In the genomic region with DNA sequence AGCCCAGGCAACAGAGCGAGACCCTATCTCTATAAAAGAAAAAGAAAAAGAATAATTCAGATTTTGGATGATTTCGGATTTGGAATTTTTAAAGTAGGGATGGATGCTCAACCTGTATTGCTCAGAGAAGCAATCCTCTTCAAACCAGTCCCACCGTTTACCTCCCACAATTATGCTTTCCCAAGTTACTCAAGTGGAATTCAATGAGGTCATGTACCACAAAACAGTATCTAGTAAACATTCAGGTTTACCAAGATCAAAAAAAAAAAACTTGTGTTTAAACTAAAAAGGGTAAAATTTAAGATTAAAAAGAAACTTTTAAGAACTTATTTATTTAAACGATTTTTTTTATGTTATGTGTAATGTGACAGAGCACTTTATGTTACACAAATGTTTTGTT, we compare ENCODE assay signal across 12 cellular contexts. TPM values are rescaled to one million over a fixed set of nuclear protein-coding genes. Genes with fewer than 3 reads are reported as not detected.
DNase-seq lines count a peak whose midpoint lies in the region; ATAC-seq and TF ChIP-seq lines count a peak whose summit lies in the region.
"Had no signal": no experiment of that assay in that cellular context is flagged by ENCODE, and none has a peak within 500 bp of the region (broad histone marks: within the 10 kb centered on the region; RNA-seq: fewer than 3 reads in every experiment).

No MANE protein-coding gene starts in this region.

- H3K27me3 Mint-ChIP-seq in MCF 10A (ENCODE audit: insufficient read depth, unreplicated experiment) (no peaks in the 10 kb centered on the region), T-helper 17 cell (no peaks in the 10 kb centered on the region), progenitor cell of endocrine pancreas (no peaks in the 10 kb centered on the region)

- TF ChIP-seq CTCF in MCF 10A (IDR thresholded peaks at IDR 0.05; ENCODE audit: unreplicated experiment) (no peak), breast epithelium (IDR thresholded peaks at IDR 0.05) (no peak), foreskin keratinocyte (conservative IDR thresholded peaks at IDR 0.05) (no peak), progenitor cell of endocrine pancreas (IDR thresholded peaks at IDR 0.05; ENCODE audit: unreplicated experiment) (no peak)

- intact Hi-C loops in MCF 10A (cut with micrococcal nuclease) (no loop called here), breast epithelium (cut with DNase I; ENCODE audit: low total_unique reads) (loop anchor here (10.0 kb wide), 1 partner anchor 1208 kb away; a partner anchor contains a TSS)

- no peak for TF ChIP-seq POLR2A in breast epithelium (IDR thresholded peaks at IDR 0.05)

- POLR2A ChIA-PET in MCF 10A (lab: Yijun Ruan, JAX): interaction anchor here (0.5 to 8.8 kb wide), 6 partner anchors 9 to 334 kb away, joined by 4 to 142 read pairs (median 5); a partner anchor contains a TSS

- no peaks in the 10 kb centered on the region for H3K36me3 ChIP-seq in breast epithelium
- H3K36me3 ChIP-seq in subcutaneous abdominal adipose tissue (ENCODE audit: control insufficient read depth in 5 of 5, insufficient read depth in 5 of 5, low read length in 5 of 5): peaks cover 7 to 32% (median 28%) of the 10 kb centered on the region in 5 donors

- H3K4me1 Mint-ChIP-seq in MCF 10A (ENCODE audit: insufficient read depth, unreplicated experiment) (peaks cover 6% of the 10 kb centered on the region), T-helper 17 cell (peaks cover 32% of the 10 kb centered on the region), progenitor cell of endocrine pancreas (ENCODE audit: low read depth) (peaks cover 24% of the 10 kb centered on the region)

- H3K4me1 ChIP-seq in breast epithelium (peaks cover 0 to 4% of the 10 kb centered on the region in 2 donors), foreskin keratinocyte (peaks cover 12% of the 10 kb centered on the region), subcutaneous abdominal adipose tissue (ENCODE audit: control insufficient read depth in 5 of 5, insufficient read depth in 5 of 5, low read length in 5 of 5) (peaks cover 0 to 40% (median 39%) of the 10 kb centered on the region in 5 donors)

- H3K27me3 ChIP-seq in breast epithelium: no peaks in the 10 kb centered on the region
- no peaks in the 10 kb centered on the region for H3K27me3 ChIP-seq in foreskin keratinocyte
- no peaks in the 10 kb centered on the region for H3K27me3 ChIP-seq in subcutaneous abdominal adipose tissue (ENCODE audit: control insufficient read depth in 5 of 5, insufficient read depth in 4 of 5, low read length in 5 of 5)
- H3K27me3 ChIP-seq: esophagus squamous epithelium had no signal

- H3K27ac ChIP-seq in breast epithelium: no peak overlapping the region
- peak overlapping the region; percentile 3 for H3K27ac ChIP-seq in foreskin keratinocyte
- no peak overlapping the region for H3K27ac ChIP-seq in subcutaneous abdominal adipose tissue (ENCODE audit: low read depth, low read length)
- H3K27ac ChIP-seq: WERI-Rb-1 had no signal

- ATAC-seq in T-helper 17 cell: no peak
- ATAC-seq in foreskin keratinocyte: no peak
- ATAC-seq in activated CD4-positive, CD25-positive, alpha-beta regulatory T cell treated with anti-CD3 and anti-CD28 coated beads, Interleukin-2, amount 50 U/mL, for 24 hours: no peak
- ATAC-seq: HCT116 had no signal

- H3K9me3 ChIP-seq in breast epithelium: no peaks in the 10 kb centered on the region
- no peaks in the 10 kb centered on the region for H3K9me3 ChIP-seq in T-helper 17 cell (ENCODE audit: control insufficient read depth, low read length, poor library complexity, severe bottlenecking)
- no peaks in the 10 kb centered on the region for H3K9me3 ChIP-seq in subcutaneous abdominal adipose tissue (ENCODE audit: control insufficient read depth in 5 of 5, low read length in 5 of 5)
- H3K9me3 ChIP-seq: esophagus squamous epithelium had no signal

- H3K36me3 Mint-ChIP-seq in MCF 10A (ENCODE audit: insufficient read depth, unreplicated experiment) (peaks cover 54% of the 10 kb centered on the region), T-helper 17 cell (ENCODE audit: low read depth) (peaks cover 5% of the 10 kb centered on the region), progenitor cell of endocrine pancreas (ENCODE audit: insufficient read depth) (peaks cover 26% of the 10 kb centered on the region)

- CTCF ChIA-PET in MCF 10A (lab: Yijun Ruan, JAX): interaction anchor here (0.6 to 0.7 kb wide), 2 partner anchors 13 to 82 kb away, joined by 3 to 4 read pairs; no protein-coding TSS in a partner anchor

- peak overlapping the region; percentile 86 for H3K4me3 Mint-ChIP-seq in MCF 10A (ENCODE audit: unreplicated experiment)
- peak overlapping the region; percentile 36 for H3K4me3 Mint-ChIP-seq in T-helper 17 cell
- no peak overlapping the region for H3K4me3 Mint-ChIP-seq in progenitor cell of endocrine pancreas (ENCODE audit: low read depth)

- H3K27ac Mint-ChIP-seq in MCF 10A (ENCODE audit: low read depth, unreplicated experiment) (peak overlapping the region; percentile 96), T-helper 17 cell (no peak overlapping the region), progenitor cell of endocrine pancreas (no peak overlapping the region)

- DNase-seq in MCF 10A (ENCODE audit: unreplicated experiment) (peak; percentile 6), breast epithelium (ENCODE audit: low spot score in 2 of 2) (no peak), T-helper 17 cell (no peak), foreskin keratinocyte (peak in 1 of 2 donors; percentile 40), NCI-H2196 (lab: John Stamatoyannopoulos, UW; ENCODE audit: unreplicated experiment) (no peak), progenitor cell of endocrine pancreas (ENCODE audit: low spot score, unreplicated experiment) (no peak)
- DNase-seq: esophagus squamous epithelium, NCI-H1105, WERI-Rb-1 had no signal

- H3K9me3 Mint-ChIP-seq in MCF 10A (ENCODE audit: unreplicated experiment) (no peaks in the 10 kb centered on the region), progenitor cell of endocrine pancreas (ENCODE audit: low read depth) (peaks cover 3% of the 10 kb centered on the region)

- BruUV-seq in MCF 10A (replicated peaks; lab: Mats Ljungman, UMichigan): no TSS peak

- H3K4me3 ChIP-seq in breast epithelium: no peak overlapping the region
- peak overlapping the region in 1 of 5 donors; percentile 99 for H3K4me3 ChIP-seq in subcutaneous abdominal adipose tissue (ENCODE audit: low read depth in 1 of 5, low read length in 5 of 5)

- H3K9ac ChIP-seq in subcutaneous abdominal adipose tissue (ENCODE audit: low read length in 5 of 5): peak overlapping the region in 3 of 5 donors; percentile 33 to 97 (median 35)

RNA-seq across cellular contexts. Expression of a gene that starts 2.5 kb away (rescaled TPM):
- total RNA-seq in MCF 10A (2022) (58.0 and 71.6 TPM in 2 replicates), breast epithelium (10 to 100 TPM; 55.8 to 83.6 (median 57.4) TPM), T-helper 17 cell (100 to 1,000 TPM; 115 to 139 TPM), foreskin keratinocyte (21.6 and 26.0 TPM in 2 replicates), progenitor cell of endocrine pancreas (137 and 138 TPM in 2 replicates)
- 4.0 and 4.3 TPM in 2 replicates for polyA plus RNA-seq in foreskin keratinocyte

RNA-seq across cellular contexts. Expression of a gene that starts 14.8 kb away (rescaled TPM):
- 5.5 and 7.2 TPM in 2 replicates for total RNA-seq in MCF 10A (2022)
- total RNA-seq in breast epithelium: 1 to 10 TPM; 5.6 to 8.9 (median 7.5) TPM
- 1 to 10 TPM; 5.6 to 8.4 TPM for total RNA-seq in T-helper 17 cell
- total RNA-seq in foreskin keratinocyte: 10.3 and 13.3 TPM in 2 replicates
- polyA plus RNA-seq in foreskin keratinocyte: 6.4 and 7.9 TPM in 2 replicates
- 33.4 and 38.8 TPM in 2 replicates for total RNA-seq in progenitor cell of endocrine pancreas
